Comparison of ENCODE assay signal across 1 cellular context in the genomic region with DNA sequence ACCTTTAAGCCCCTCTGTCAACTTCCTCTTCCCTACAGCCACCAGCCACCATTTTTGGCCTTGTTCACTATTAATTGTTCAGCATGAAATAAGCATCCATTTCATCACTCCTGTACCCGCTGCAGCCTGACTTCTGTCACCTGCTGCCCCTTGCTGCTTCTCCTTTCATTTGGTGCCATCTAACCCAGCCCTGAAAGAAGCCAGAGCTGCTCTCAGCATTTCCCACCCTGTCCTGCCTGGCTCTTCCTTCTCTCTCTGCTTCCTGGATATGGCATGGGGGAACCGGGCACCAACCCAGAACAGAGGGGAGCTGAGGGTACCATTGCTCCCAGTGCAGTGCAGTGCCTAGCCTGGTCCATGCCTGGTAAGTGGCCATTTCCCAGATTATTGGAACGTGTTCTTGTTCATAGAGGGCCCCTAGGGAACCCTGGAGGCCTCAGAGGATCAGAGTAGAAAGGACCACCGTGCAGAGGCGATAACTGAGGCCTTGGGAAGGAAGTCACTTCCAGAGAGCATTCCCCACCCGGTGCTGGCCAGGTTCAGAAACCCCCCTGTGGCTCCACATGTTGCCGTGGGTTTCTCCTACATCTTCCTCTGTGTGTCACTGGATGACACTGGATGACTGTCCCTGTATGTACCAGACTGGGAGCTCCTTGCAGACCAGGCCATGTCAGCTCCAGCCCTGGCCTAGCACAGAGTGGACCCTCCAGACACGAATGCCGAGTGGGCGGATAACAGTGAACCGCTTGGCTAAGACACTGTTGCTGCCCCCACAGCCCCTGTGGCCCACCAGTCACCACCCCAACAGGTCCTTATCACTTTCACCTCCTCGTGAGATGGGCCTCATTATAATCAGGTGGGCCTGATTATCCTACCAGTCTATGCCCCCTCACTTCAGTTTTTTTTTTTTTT.
TF ChIP-seq lines count a peak whose summit lies in the region.

No MANE protein-coding gene starts in this region.

TF ChIP-seq in K562, 482 proteins besides CTCF, POLR2A, EP300 and RAD21 (continues in another document):
- TF ChIP-seq JUN (IDR thresholded peaks at IDR 0.05; ENCODE audit: borderline replicate concordance, low read depth, low read length) (0 out of 2 replicates have a peak, but pooled peaks have one; percentile 20), JUN (CRISPR knock-in tag; IDR thresholded peaks at IDR 0.05; ENCODE audit: borderline replicate concordance) (no peak), ARNT (IDR thresholded peaks at IDR 0.05) (no peak), ZNF766 (CRISPR knock-in tag; conservative IDR thresholded peaks at IDR 0.05) (no peak), PCBP2 (IDR thresholded peaks at IDR 0.05; ENCODE audit: low read depth, low read length, poor library complexity, severe bottlenecking) (no peak), SMC3 (conservative IDR thresholded peaks at IDR 0.05; ENCODE audit: insufficient read depth, low read depth, low read length) (0 out of 2 replicates have a peak, but pooled peaks have one; percentile 8), HEY1 (CRISPR knock-in tag; IDR thresholded peaks at IDR 0.05; ENCODE audit: borderline replicate concordance) (no peak), POLR2AphosphoS2 (IDR thresholded peaks at IDR 0.05; ENCODE audit: low read length) (peak; percentile 95), ZNF57 (CRISPR knock-in tag; IDR thresholded peaks at IDR 0.05) (no peak), KLF10 (CRISPR knock-in tag; IDR thresholded peaks at IDR 0.05) (no peak), HCFC1 (IDR thresholded peaks at IDR 0.05; ENCODE audit: low read depth, low read length) (no peak), HNRNPL (IDR thresholded peaks at IDR 0.05; ENCODE audit: low read depth, low read length) (no peak), FOXJ2 (tag; IDR thresholded peaks at IDR 0.05) (no peak), CEBPG (CRISPR knock-in tag; IDR thresholded peaks at IDR 0.05) (no peak), CEBPG (tag; conservative IDR thresholded peaks at IDR 0.05 in 1 of 2, IDR thresholded peaks at IDR 0.05 in 1 of 2) (no peak), ZNF197 (CRISPR knock-in tag; IDR thresholded peaks at IDR 0.05; ENCODE audit: low read depth) (no peak), SRSF3 (IDR thresholded peaks at IDR 0.05; ENCODE audit: insufficient read depth, low read length) (no peak), CTBP1 (IDR thresholded peaks at IDR 0.05; ENCODE audit: borderline replicate concordance) (no peak), NBN (IDR thresholded peaks at IDR 0.05; ENCODE audit: low read depth) (no peak), XRCC5 (IDR thresholded peaks at IDR 0.05; ENCODE audit: low read depth, low read length) (no peak), RBM25 (IDR thresholded peaks at IDR 0.05; ENCODE audit: low read depth, low read length, severe bottlenecking) (no peak), CHD2 (IDR thresholded peaks at IDR 0.05; ENCODE audit: low read depth, low read length) (peak; percentile 32), EZH2 (IDR thresholded peaks at IDR 0.05; ENCODE audit: borderline replicate concordance, low read depth, low read length) (no peak), MAFK (IDR thresholded peaks at IDR 0.05; ENCODE audit: low read length) (peak; percentile 41), SAFB2 (IDR thresholded peaks at IDR 0.05; ENCODE audit: borderline replicate concordance, low read depth, low read length, severe bottlenecking) (no peak), ZNF174 (CRISPR knock-in tag; IDR thresholded peaks at IDR 0.05) (no peak), ZNF384 (IDR thresholded peaks at IDR 0.05; ENCODE audit: low read depth, low read length) (peak; percentile 65; the same call in 1 of the 2 replicates), FOXJ3 (CRISPR knock-in tag; IDR thresholded peaks at IDR 0.05) (no peak), DPF2 (IDR thresholded peaks at IDR 0.05) (no peak), RFX5 (IDR thresholded peaks at IDR 0.05; ENCODE audit: low read depth, low read length) (0 out of 2 replicates have a peak, but pooled peaks have one; percentile 1), FOXM1 (IDR thresholded peaks at IDR 0.05; ENCODE audit: low read depth) (no peak), FOXM1 (CRISPR knock-in tag; IDR thresholded peaks at IDR 0.05; ENCODE audit: low read depth) (no peak), RBM17 (IDR thresholded peaks at IDR 0.05; ENCODE audit: borderline replicate concordance, low read depth, low read length) (no peak)
- TF ChIP-seq, protein P1, sequence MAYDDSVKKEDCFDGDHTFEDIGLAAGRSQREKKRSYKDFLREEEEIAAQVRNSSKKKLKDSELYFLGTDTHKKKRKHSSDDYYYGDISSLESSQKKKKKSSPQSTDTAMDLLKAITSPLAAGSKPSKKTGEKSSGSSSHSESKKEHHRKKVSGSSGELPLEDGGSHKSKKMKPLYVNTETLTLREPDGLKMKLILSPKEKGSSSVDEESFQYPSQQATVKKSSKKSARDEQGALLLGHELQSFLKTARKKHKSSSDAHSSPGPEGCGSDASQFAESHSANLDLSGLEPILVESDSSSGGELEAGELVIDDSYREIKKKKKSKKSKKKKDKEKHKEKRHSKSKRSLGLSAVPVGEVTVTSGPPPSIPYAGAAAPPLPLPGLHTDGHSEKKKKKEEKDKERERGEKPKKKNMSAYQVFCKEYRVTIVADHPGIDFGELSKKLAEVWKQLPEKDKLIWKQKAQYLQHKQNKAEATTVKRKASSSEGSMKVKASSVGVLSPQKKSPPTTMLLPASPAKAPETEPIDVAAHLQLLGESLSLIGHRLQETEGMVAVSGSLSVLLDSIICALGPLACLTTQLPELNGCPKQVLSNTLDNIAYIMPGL (CRISPR knock-in tag; IDR thresholded peaks at IDR 0.05), result peak; percentile 42; the same call in 1 of the 2 replicates
- TF ChIP-seq, protein P2, sequence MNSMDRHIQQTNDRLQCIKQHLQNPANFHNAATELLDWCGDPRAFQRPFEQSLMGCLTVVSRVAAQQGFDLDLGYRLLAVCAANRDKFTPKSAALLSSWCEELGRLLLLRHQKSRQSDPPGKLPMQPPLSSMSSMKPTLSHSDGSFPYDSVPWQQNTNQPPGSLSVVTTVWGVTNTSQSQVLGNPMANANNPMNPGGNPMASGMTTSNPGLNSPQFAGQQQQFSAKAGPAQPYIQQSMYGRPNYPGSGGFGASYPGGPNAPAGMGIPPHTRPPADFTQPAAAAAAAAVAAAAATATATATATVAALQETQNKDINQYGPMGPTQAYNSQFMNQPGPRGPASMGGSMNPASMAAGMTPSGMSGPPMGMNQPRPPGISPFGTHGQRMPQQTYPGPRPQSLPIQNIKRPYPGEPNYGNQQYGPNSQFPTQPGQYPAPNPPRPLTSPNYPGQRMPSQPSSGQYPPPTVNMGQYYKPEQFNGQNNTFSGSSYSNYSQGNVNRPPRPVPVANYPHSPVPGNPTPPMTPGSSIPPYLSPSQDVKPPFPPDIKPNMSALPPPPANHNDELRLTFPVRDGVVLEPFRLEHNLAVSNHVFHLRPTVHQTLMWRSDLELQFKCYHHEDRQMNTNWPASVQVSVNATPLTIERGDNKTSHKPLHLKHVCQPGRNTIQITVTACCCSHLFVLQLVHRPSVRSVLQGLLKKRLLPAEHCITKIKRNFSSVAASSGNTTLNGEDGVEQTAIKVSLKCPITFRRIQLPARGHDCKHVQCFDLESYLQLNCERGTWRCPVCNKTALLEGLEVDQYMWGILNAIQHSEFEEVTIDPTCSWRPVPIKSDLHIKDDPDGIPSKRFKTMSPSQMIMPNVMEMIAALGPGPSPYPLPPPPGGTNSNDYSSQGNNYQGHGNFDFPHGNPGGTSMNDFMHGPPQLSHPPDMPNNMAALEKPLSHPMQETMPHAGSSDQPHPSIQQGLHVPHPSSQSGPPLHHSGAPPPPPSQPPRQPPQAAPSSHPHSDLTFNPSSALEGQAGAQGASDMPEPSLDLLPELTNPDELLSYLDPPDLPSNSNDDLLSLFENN (IDR thresholded peaks at IDR 0.05; ENCODE audit: low read depth in 2 of 2, low read length in 2 of 2), result 0 out of 4 replicates have a peak, but pooled peaks of 1 of the 2 experiments have one; percentile 14
- TF ChIP-seq, protein P3, sequence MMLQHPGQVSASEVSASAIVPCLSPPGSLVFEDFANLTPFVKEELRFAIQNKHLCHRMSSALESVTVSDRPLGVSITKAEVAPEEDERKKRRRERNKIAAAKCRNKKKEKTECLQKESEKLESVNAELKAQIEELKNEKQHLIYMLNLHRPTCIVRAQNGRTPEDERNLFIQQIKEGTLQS (IDR thresholded peaks at IDR 0.05), result no peak
- TF ChIP-seq, protein P3 (CRISPR knock-in tag; conservative IDR thresholded peaks at IDR 0.05), result peak; percentile 64; the same call in 1 of the 2 replicates
- TF ChIP-seq, protein P4, sequence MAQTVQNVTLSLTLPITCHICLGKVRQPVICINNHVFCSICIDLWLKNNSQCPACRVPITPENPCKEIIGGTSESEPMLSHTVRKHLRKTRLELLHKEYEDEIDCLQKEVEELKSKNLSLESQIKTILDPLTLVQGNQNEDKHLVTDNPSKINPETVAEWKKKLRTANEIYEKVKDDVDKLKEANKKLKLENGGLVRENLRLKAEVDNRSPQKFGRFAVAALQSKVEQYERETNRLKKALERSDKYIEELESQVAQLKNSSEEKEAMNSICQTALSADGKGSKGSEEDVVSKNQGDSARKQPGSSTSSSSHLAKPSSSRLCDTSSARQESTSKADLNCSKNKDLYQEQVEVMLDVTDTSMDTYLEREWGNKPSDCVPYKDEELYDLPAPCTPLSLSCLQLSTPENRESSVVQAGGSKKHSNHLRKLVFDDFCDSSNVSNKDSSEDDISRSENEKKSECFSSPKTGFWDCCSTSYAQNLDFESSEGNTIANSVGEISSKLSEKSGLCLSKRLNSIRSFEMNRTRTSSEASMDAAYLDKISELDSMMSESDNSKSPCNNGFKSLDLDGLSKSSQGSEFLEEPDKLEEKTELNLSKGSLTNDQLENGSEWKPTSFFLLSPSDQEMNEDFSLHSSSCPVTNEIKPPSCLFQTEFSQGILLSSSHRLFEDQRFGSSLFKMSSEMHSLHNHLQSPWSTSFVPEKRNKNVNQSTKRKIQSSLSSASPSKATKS (CRISPR knock-in tag; IDR thresholded peaks at IDR 0.05), result no peak
- TF ChIP-seq, protein P5, sequence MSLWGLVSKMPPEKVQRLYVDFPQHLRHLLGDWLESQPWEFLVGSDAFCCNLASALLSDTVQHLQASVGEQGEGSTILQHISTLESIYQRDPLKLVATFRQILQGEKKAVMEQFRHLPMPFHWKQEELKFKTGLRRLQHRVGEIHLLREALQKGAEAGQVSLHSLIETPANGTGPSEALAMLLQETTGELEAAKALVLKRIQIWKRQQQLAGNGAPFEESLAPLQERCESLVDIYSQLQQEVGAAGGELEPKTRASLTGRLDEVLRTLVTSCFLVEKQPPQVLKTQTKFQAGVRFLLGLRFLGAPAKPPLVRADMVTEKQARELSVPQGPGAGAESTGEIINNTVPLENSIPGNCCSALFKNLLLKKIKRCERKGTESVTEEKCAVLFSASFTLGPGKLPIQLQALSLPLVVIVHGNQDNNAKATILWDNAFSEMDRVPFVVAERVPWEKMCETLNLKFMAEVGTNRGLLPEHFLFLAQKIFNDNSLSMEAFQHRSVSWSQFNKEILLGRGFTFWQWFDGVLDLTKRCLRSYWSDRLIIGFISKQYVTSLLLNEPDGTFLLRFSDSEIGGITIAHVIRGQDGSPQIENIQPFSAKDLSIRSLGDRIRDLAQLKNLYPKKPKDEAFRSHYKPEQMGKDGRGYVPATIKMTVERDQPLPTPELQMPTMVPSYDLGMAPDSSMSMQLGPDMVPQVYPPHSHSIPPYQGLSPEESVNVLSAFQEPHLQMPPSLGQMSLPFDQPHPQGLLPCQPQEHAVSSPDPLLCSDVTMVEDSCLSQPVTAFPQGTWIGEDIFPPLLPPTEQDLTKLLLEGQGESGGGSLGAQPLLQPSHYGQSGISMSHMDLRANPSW (CRISPR knock-in tag; IDR thresholded peaks at IDR 0.05), result peak; percentile 93
- TF ChIP-seq, protein P6, sequence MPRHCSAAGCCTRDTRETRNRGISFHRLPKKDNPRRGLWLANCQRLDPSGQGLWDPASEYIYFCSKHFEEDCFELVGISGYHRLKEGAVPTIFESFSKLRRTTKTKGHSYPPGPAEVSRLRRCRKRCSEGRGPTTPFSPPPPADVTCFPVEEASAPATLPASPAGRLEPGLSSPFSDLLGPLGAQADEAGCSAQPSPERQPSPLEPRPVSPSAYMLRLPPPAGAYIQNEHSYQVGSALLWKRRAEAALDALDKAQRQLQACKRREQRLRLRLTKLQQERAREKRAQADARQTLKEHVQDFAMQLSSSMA (CRISPR knock-in tag; IDR thresholded peaks at IDR 0.05), result no peak
- TF ChIP-seq, protein P7, sequence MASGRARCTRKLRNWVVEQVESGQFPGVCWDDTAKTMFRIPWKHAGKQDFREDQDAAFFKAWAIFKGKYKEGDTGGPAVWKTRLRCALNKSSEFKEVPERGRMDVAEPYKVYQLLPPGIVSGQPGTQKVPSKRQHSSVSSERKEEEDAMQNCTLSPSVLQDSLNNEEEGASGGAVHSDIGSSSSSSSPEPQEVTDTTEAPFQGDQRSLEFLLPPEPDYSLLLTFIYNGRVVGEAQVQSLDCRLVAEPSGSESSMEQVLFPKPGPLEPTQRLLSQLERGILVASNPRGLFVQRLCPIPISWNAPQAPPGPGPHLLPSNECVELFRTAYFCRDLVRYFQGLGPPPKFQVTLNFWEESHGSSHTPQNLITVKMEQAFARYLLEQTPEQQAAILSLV (tag; IDR thresholded peaks at IDR 0.05), result no peak
- TF ChIP-seq, protein P8, sequence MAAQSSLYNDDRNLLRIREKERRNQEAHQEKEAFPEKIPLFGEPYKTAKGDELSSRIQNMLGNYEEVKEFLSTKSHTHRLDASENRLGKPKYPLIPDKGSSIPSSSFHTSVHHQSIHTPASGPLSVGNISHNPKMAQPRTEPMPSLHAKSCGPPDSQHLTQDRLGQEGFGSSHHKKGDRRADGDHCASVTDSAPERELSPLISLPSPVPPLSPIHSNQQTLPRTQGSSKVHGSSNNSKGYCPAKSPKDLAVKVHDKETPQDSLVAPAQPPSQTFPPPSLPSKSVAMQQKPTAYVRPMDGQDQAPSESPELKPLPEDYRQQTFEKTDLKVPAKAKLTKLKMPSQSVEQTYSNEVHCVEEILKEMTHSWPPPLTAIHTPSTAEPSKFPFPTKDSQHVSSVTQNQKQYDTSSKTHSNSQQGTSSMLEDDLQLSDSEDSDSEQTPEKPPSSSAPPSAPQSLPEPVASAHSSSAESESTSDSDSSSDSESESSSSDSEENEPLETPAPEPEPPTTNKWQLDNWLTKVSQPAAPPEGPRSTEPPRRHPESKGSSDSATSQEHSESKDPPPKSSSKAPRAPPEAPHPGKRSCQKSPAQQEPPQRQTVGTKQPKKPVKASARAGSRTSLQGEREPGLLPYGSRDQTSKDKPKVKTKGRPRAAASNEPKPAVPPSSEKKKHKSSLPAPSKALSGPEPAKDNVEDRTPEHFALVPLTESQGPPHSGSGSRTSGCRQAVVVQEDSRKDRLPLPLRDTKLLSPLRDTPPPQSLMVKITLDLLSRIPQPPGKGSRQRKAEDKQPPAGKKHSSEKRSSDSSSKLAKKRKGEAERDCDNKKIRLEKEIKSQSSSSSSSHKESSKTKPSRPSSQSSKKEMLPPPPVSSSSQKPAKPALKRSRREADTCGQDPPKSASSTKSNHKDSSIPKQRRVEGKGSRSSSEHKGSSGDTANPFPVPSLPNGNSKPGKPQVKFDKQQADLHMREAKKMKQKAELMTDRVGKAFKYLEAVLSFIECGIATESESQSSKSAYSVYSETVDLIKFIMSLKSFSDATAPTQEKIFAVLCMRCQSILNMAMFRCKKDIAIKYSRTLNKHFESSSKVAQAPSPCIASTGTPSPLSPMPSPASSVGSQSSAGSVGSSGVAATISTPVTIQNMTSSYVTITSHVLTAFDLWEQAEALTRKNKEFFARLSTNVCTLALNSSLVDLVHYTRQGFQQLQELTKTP (IDR thresholded peaks at IDR 0.05; ENCODE audit: low read depth in 1 of 2, partially characterized antibody in 2 of 2), result no peak
